ENCODE assay signal across 1 cellular context in genomic region chr17:30477083-30477757, GRCh38.
TF ChIP-seq lines count a peak whose summit lies in the region.

Gene GOSR1 (plus strand): TSS chr17:30477408. CDS start chr17:30477434, 26 bp downstream.

TF ChIP-seq in HepG2, 621 proteins besides CTCF, POLR2A, EP300 and RAD21 (continued from another document and continues in another):
- TF ChIP-seq ZNF142 (CRISPR knock-in tag; IDR thresholded peaks at IDR 0.05) = peak; percentile 92
- TF ChIP-seq GATAD2A (CRISPR knock-in tag; IDR thresholded peaks at IDR 0.05) = peak; percentile 73
- TF ChIP-seq HNRNPK (IDR thresholded peaks at IDR 0.05; ENCODE audit: low read depth, low read length, poor library complexity, severe bottlenecking) = no peak
- TF ChIP-seq ZNF430 (CRISPR knock-in tag; IDR thresholded peaks at IDR 0.05) = 0 out of 2 replicates have a peak, but pooled peaks have one; percentile 34
- no peak for TF ChIP-seq NFATC3 (CRISPR knock-in tag; IDR thresholded peaks at IDR 0.05)
- peak; percentile 99 for TF ChIP-seq PHF8 (CRISPR knock-in tag; IDR thresholded peaks at IDR 0.05)
- TF ChIP-seq ATF1 (CRISPR knock-in tag; IDR thresholded peaks at IDR 0.05) = peak; percentile 86
- TF ChIP-seq TBP (CRISPR knock-in tag; IDR thresholded peaks at IDR 0.05) = no peak
- TF ChIP-seq, protein P1, sequence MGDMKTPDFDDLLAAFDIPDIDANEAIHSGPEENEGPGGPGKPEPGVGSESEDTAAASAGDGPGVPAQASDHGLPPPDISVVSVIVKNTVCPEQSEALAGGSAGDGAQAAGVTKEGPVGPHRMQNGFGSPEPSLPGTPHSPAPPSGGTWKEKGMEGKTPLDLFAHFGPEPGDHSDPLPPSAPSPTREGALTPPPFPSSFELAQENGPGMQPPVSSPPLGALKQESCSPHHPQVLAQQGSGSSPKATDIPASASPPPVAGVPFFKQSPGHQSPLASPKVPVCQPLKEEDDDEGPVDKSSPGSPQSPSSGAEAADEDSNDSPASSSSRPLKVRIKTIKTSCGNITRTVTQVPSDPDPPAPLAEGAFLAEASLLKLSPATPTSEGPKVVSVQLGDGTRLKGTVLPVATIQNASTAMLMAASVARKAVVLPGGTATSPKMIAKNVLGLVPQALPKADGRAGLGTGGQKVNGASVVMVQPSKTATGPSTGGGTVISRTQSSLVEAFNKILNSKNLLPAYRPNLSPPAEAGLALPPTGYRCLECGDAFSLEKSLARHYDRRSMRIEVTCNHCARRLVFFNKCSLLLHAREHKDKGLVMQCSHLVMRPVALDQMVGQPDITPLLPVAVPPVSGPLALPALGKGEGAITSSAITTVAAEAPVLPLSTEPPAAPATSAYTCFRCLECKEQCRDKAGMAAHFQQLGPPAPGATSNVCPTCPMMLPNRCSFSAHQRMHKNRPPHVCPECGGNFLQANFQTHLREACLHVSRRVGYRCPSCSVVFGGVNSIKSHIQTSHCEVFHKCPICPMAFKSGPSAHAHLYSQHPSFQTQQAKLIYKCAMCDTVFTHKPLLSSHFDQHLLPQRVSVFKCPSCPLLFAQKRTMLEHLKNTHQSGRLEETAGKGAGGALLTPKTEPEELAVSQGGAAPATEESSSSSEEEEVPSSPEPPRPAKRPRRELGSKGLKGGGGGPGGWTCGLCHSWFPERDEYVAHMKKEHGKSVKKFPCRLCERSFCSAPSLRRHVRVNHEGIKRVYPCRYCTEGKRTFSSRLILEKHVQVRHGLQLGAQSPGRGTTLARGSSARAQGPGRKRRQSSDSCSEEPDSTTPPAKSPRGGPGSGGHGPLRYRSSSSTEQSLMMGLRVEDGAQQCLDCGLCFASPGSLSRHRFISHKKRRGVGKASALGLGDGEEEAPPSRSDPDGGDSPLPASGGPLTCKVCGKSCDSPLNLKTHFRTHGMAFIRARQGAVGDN (CRISPR knock-in tag; IDR thresholded peaks at IDR 0.05) = peak; percentile 94
- TF ChIP-seq HMGA1 (CRISPR knock-in tag; conservative IDR thresholded peaks at IDR 0.05) = no peak
- TF ChIP-seq PHF20 (CRISPR knock-in tag; IDR thresholded peaks at IDR 0.05) = peak; percentile 96
- 0 out of 2 replicates have a peak, but pooled peaks have one; percentile 56 for TF ChIP-seq ZNF558 (CRISPR knock-in tag; IDR thresholded peaks at IDR 0.05; ENCODE audit: borderline replicate concordance)
- TF ChIP-seq, protein P2, sequence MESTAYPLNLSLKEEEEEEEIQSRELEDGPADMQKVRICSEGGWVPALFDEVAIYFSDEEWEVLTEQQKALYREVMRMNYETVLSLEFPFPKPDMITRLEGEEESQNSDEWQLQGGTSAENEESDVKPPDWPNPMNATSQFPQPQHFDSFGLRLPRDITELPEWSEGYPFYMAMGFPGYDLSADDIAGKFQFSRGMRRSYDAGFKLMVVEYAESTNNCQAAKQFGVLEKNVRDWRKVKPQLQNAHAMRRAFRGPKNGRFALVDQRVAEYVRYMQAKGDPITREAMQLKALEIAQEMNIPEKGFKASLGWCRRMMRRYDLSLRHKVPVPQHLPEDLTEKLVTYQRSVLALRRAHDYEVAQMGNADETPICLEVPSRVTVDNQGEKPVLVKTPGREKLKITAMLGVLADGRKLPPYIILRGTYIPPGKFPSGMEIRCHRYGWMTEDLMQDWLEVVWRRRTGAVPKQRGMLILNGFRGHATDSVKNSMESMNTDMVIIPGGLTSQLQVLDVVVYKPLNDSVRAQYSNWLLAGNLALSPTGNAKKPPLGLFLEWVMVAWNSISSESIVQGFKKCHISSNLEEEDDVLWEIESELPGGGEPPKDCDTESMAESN (CRISPR knock-in tag; conservative IDR thresholded peaks at IDR 0.05) = peak; percentile 97
- no peak; the same call in 1 of the 2 replicates for TF ChIP-seq CEBPG (CRISPR knock-in tag; IDR thresholded peaks at IDR 0.05)
- peak; percentile 80 for TF ChIP-seq IKZF4 (CRISPR knock-in tag; IDR thresholded peaks at IDR 0.05; ENCODE audit: borderline replicate concordance, low read depth, not compliant biosample characterization)
- TF ChIP-seq HMG20B (CRISPR knock-in tag; conservative IDR thresholded peaks at IDR 0.05) = no peak
- no peak for TF ChIP-seq MED8 (CRISPR knock-in tag; IDR thresholded peaks at IDR 0.05; ENCODE audit: insufficient replicate concordance)
- TF ChIP-seq GPBP1L1 (CRISPR knock-in tag; IDR thresholded peaks at IDR 0.05) = no peak
- no peak for TF ChIP-seq ZNF7 (CRISPR knock-in tag; IDR thresholded peaks at IDR 0.05)
- peak; percentile 83 for TF ChIP-seq SIN3B (IDR thresholded peaks at IDR 0.05; ENCODE audit: low read length)
- TF ChIP-seq ADNP (CRISPR knock-in tag; IDR thresholded peaks at IDR 0.05) = no peak
- TF ChIP-seq, protein P3, sequence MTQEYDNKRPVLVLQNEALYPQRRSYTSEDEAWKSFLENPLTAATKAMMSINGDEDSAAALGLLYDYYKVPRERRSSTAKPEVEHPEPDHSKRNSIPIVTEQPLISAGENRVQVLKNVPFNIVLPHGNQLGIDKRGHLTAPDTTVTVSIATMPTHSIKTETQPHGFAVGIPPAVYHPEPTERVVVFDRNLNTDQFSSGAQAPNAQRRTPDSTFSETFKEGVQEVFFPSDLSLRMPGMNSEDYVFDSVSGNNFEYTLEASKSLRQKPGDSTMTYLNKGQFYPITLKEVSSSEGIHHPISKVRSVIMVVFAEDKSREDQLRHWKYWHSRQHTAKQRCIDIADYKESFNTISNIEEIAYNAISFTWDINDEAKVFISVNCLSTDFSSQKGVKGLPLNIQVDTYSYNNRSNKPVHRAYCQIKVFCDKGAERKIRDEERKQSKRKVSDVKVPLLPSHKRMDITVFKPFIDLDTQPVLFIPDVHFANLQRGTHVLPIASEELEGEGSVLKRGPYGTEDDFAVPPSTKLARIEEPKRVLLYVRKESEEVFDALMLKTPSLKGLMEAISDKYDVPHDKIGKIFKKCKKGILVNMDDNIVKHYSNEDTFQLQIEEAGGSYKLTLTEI (CRISPR knock-in tag; conservative IDR thresholded peaks at IDR 0.05) = no peak
- TF ChIP-seq, protein P4, sequence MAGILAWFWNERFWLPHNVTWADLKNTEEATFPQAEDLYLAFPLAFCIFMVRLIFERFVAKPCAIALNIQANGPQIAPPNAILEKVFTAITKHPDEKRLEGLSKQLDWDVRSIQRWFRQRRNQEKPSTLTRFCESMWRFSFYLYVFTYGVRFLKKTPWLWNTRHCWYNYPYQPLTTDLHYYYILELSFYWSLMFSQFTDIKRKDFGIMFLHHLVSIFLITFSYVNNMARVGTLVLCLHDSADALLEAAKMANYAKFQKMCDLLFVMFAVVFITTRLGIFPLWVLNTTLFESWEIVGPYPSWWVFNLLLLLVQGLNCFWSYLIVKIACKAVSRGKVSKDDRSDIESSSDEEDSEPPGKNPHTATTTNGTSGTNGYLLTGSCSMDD (CRISPR knock-in tag; IDR thresholded peaks at IDR 0.05) = no peak
- no peak for TF ChIP-seq ZNF761 (CRISPR knock-in tag; conservative IDR thresholded peaks at IDR 0.05)
- TF ChIP-seq ZUFSP (CRISPR knock-in tag; IDR thresholded peaks at IDR 0.05; ENCODE audit: borderline replicate concordance) = no peak
- peak; percentile 56; the same call in 1 of the 2 replicates for TF ChIP-seq ATF7-NPFF (CRISPR knock-in tag; IDR thresholded peaks at IDR 0.05; ENCODE audit: low read depth)
- peak; percentile 94 for TF ChIP-seq YEATS2 (CRISPR knock-in tag; IDR thresholded peaks at IDR 0.05; ENCODE audit: borderline replicate concordance)
- TF ChIP-seq ZNF326 (CRISPR knock-in tag; IDR thresholded peaks at IDR 0.05; ENCODE audit: borderline replicate concordance) = no peak
- TF ChIP-seq CREM (IDR thresholded peaks at IDR 0.05) = peak; percentile 91
- no peak for TF ChIP-seq CREM (CRISPR knock-in tag; IDR thresholded peaks at IDR 0.05)
- no peak for TF ChIP-seq PAX8 (CRISPR knock-in tag; IDR thresholded peaks at IDR 0.05; ENCODE audit: borderline replicate concordance)
- peak; percentile 100 for TF ChIP-seq ZFX (CRISPR knock-in tag; IDR thresholded peaks at IDR 0.05; ENCODE audit: low read depth)
- no peak for TF ChIP-seq ZBTB34 (CRISPR knock-in tag; IDR thresholded peaks at IDR 0.05)
- TF ChIP-seq PHF5A (CRISPR knock-in tag; IDR thresholded peaks at IDR 0.05; ENCODE audit: low read depth, unreplicated experiment) = peak; percentile 65
- 0 out of 2 replicates have a peak, but pooled peaks have one; percentile 40 for TF ChIP-seq ZNF746 (CRISPR knock-in tag; IDR thresholded peaks at IDR 0.05)
- TF ChIP-seq, protein P5, sequence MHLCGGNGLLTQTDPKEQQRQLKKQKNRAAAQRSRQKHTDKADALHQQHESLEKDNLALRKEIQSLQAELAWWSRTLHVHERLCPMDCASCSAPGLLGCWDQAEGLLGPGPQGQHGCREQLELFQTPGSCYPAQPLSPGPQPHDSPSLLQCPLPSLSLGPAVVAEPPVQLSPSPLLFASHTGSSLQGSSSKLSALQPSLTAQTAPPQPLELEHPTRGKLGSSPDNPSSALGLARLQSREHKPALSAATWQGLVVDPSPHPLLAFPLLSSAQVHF (CRISPR knock-in tag; IDR thresholded peaks at IDR 0.05) = no peak
- TF ChIP-seq, protein P6, sequence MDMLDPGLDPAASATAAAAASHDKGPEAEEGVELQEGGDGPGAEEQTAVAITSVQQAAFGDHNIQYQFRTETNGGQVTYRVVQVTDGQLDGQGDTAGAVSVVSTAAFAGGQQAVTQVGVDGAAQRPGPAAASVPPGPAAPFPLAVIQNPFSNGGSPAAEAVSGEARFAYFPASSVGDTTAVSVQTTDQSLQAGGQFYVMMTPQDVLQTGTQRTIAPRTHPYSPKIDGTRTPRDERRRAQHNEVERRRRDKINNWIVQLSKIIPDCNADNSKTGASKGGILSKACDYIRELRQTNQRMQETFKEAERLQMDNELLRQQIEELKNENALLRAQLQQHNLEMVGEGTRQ (IDR thresholded peaks at IDR 0.05; ENCODE audit: low read depth, low read length) = no peak
- TF ChIP-seq, protein P6 (CRISPR knock-in tag; IDR thresholded peaks at IDR 0.05; ENCODE audit: borderline replicate concordance) = no peak
